In genomic region chr16:53998024-53998810, GRCh38 we compare ENCODE assay signal across 1 cellular context.
TF ChIP-seq lines count a peak whose summit lies in the region.

No MANE protein-coding gene starts in this region.

TF ChIP-seq in HepG2, 621 proteins besides CTCF, POLR2A, EP300 and RAD21 (continued from another document and continues in another):
- TF ChIP-seq JDP2 (CRISPR knock-in tag; IDR thresholded peaks at IDR 0.05; ENCODE audit: borderline replicate concordance) (no peak), CEBPG (CRISPR knock-in tag; IDR thresholded peaks at IDR 0.05) (peak; percentile 53), NFATC3 (CRISPR knock-in tag; IDR thresholded peaks at IDR 0.05) (no peak), GPN1 (CRISPR knock-in tag; IDR thresholded peaks at IDR 0.05; ENCODE audit: borderline replicate concordance) (no peak), RFX5 (IDR thresholded peaks at IDR 0.05; ENCODE audit: low read depth, low read length) (no peak), ZNF616 (CRISPR knock-in tag; IDR thresholded peaks at IDR 0.05; ENCODE audit: low read depth) (no peak), HNRNPL (IDR thresholded peaks at IDR 0.05; ENCODE audit: low read depth, low read length) (no peak), PAXIP1 (CRISPR knock-in tag; conservative IDR thresholded peaks at IDR 0.05) (peak; percentile 66), POGZ (CRISPR knock-in tag; IDR thresholded peaks at IDR 0.05) (peak; percentile 24; the same call in 1 of the 2 replicates), SYNCRIP (IDR thresholded peaks at IDR 0.05; ENCODE audit: insufficient read depth, low read depth, low read length) (no peak), TEAD3 (CRISPR knock-in tag; optimal IDR thresholded peaks at IDR 0.05; ENCODE audit: borderline replicate concordance) (peak; percentile 5), ZNF253 (CRISPR knock-in tag; IDR thresholded peaks at IDR 0.05; ENCODE audit: borderline replicate concordance) (no peak), ARID5B (CRISPR knock-in tag; IDR thresholded peaks at IDR 0.05) (peak; percentile 93), HDAC2 (CRISPR knock-in tag; IDR thresholded peaks at IDR 0.05) (peak; percentile 58; the same call in 1 of the 2 replicates), DNMT3B (CRISPR knock-in tag; conservative IDR thresholded peaks at IDR 0.05) (no peak), MYPOP (CRISPR knock-in tag; IDR thresholded peaks at IDR 0.05) (peak; percentile 18; the same call in 1 of the 2 replicates), ZZZ3 (CRISPR knock-in tag; IDR thresholded peaks at IDR 0.05; ENCODE audit: borderline replicate concordance) (no peak), CEBPB (IDR thresholded peaks at IDR 0.05; ENCODE audit: borderline replicate concordance, low read depth, low read length) (peak; percentile 61; the same call in 1 of the 2 replicates), HOXD1 (CRISPR knock-in tag; IDR thresholded peaks at IDR 0.05) (no peak), FOXP4 (CRISPR knock-in tag; IDR thresholded peaks at IDR 0.05) (peak; percentile 76), RXRB (CRISPR knock-in tag; IDR thresholded peaks at IDR 0.05; ENCODE audit: borderline replicate concordance) (peak; percentile 65; the same call in 1 of the 2 replicates), GABPA (IDR thresholded peaks at IDR 0.05; ENCODE audit: low read depth, low read length) (no peak), GABPA (CRISPR knock-in tag; IDR thresholded peaks at IDR 0.05; ENCODE audit: low read depth) (no peak), ZNF556 (CRISPR knock-in tag; IDR thresholded peaks at IDR 0.05; ENCODE audit: borderline replicate concordance) (no peak), FOXM1 (CRISPR knock-in tag; IDR thresholded peaks at IDR 0.05) (no peak), THAP11 (CRISPR knock-in tag; IDR thresholded peaks at IDR 0.05) (peak; percentile 53; the same call in 1 of the 2 replicates), BCL6 (CRISPR knock-in tag; IDR thresholded peaks at IDR 0.05) (peak; percentile 74), GZF1 (CRISPR knock-in tag; IDR thresholded peaks at IDR 0.05) (no peak)
- TF ChIP-seq, protein P1, sequence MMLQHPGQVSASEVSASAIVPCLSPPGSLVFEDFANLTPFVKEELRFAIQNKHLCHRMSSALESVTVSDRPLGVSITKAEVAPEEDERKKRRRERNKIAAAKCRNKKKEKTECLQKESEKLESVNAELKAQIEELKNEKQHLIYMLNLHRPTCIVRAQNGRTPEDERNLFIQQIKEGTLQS (CRISPR knock-in tag; IDR thresholded peaks at IDR 0.05), result no peak
- TF ChIP-seq, protein P2, sequence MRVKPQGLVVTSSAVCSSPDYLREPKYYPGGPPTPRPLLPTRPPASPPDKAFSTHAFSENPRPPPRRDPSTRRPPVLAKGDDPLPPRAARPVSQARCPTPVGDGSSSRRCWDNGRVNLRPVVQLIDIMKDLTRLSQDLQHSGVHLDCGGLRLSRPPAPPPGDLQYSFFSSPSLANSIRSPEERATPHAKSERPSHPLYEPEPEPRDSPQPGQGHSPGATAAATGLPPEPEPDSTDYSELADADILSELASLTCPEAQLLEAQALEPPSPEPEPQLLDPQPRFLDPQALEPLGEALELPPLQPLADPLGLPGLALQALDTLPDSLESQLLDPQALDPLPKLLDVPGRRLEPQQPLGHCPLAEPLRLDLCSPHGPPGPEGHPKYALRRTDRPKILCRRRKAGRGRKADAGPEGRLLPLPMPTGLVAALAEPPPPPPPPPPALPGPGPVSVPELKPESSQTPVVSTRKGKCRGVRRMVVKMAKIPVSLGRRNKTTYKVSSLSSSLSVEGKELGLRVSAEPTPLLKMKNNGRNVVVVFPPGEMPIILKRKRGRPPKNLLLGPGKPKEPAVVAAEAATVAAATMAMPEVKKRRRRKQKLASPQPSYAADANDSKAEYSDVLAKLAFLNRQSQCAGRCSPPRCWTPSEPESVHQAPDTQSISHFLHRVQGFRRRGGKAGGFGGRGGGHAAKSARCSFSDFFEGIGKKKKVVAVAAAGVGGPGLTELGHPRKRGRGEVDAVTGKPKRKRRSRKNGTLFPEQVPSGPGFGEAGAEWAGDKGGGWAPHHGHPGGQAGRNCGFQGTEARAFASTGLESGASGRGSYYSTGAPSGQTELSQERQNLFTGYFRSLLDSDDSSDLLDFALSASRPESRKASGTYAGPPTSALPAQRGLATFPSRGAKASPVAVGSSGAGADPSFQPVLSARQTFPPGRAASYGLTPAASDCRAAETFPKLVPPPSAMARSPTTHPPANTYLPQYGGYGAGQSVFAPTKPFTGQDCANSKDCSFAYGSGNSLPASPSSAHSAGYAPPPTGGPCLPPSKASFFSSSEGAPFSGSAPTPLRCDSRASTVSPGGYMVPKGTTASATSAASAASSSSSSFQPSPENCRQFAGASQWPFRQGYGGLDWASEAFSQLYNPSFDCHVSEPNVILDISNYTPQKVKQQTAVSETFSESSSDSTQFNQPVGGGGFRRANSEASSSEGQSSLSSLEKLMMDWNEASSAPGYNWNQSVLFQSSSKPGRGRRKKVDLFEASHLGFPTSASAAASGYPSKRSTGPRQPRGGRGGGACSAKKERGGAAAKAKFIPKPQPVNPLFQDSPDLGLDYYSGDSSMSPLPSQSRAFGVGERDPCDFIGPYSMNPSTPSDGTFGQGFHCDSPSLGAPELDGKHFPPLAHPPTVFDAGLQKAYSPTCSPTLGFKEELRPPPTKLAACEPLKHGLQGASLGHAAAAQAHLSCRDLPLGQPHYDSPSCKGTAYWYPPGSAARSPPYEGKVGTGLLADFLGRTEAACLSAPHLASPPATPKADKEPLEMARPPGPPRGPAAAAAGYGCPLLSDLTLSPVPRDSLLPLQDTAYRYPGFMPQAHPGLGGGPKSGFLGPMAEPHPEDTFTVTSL (CRISPR knock-in tag; IDR thresholded peaks at IDR 0.05; ENCODE audit: borderline replicate concordance), result peak; percentile 70; the same call in 1 of the 2 replicates
- TF ChIP-seq, protein P3, sequence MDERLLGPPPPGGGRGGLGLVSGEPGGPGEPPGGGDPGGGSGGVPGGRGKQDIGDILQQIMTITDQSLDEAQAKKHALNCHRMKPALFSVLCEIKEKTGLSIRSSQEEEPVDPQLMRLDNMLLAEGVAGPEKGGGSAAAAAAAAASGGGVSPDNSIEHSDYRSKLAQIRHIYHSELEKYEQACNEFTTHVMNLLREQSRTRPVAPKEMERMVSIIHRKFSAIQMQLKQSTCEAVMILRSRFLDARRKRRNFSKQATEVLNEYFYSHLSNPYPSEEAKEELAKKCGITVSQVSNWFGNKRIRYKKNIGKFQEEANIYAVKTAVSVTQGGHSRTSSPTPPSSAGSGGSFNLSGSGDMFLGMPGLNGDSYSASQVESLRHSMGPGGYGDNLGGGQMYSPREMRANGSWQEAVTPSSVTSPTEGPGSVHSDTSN (CRISPR knock-in tag; IDR thresholded peaks at IDR 0.05), result peak; percentile 56
- TF ChIP-seq, protein P4, sequence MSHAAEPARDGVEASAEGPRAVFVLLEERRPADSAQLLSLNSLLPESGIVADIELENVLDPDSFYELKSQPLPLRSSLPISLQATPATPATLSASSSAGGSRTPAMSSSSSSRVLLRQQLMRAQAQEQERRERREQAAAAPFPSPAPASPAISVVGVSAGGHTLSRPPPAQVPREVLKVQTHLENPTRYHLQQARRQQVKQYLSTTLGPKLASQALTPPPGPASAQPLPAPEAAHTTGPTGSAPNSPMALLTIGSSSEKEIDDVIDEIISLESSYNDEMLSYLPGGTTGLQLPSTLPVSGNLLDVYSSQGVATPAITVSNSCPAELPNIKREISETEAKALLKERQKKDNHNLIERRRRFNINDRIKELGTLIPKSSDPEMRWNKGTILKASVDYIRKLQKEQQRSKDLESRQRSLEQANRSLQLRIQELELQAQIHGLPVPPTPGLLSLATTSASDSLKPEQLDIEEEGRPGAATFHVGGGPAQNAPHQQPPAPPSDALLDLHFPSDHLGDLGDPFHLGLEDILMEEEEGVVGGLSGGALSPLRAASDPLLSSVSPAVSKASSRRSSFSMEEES (CRISPR knock-in tag; IDR thresholded peaks at IDR 0.05), result peak; percentile 62; the same call in 1 of the 2 replicates
- TF ChIP-seq, protein P5, sequence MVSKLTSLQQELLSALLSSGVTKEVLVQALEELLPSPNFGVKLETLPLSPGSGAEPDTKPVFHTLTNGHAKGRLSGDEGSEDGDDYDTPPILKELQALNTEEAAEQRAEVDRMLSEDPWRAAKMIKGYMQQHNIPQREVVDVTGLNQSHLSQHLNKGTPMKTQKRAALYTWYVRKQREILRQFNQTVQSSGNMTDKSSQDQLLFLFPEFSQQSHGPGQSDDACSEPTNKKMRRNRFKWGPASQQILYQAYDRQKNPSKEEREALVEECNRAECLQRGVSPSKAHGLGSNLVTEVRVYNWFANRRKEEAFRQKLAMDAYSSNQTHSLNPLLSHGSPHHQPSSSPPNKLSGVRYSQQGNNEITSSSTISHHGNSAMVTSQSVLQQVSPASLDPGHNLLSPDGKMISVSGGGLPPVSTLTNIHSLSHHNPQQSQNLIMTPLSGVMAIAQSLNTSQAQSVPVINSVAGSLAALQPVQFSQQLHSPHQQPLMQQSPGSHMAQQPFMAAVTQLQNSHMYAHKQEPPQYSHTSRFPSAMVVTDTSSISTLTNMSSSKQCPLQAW (CRISPR knock-in tag; IDR thresholded peaks at IDR 0.05), result peak; percentile 39; the same call in 1 of the 2 replicates
- TF ChIP-seq, protein P6, sequence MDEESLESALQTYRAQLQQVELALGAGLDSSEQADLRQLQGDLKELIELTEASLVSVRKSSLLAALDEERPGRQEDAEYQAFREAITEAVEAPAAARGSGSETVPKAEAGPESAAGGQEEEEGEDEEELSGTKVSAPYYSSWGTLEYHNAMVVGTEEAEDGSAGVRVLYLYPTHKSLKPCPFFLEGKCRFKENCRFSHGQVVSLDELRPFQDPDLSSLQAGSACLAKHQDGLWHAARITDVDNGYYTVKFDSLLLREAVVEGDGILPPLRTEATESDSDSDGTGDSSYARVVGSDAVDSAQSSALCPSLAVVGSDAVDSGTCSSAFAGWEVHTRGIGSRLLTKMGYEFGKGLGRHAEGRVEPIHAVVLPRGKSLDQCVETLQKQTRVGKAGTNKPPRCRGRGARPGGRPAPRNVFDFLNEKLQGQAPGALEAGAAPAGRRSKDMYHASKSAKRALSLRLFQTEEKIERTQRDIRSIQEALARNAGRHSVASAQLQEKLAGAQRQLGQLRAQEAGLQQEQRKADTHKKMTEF (CRISPR knock-in tag; IDR thresholded peaks at IDR 0.05), result peak; percentile 53
